ENCODE assay signal across 8 cellular contexts in the genomic region with DNA sequence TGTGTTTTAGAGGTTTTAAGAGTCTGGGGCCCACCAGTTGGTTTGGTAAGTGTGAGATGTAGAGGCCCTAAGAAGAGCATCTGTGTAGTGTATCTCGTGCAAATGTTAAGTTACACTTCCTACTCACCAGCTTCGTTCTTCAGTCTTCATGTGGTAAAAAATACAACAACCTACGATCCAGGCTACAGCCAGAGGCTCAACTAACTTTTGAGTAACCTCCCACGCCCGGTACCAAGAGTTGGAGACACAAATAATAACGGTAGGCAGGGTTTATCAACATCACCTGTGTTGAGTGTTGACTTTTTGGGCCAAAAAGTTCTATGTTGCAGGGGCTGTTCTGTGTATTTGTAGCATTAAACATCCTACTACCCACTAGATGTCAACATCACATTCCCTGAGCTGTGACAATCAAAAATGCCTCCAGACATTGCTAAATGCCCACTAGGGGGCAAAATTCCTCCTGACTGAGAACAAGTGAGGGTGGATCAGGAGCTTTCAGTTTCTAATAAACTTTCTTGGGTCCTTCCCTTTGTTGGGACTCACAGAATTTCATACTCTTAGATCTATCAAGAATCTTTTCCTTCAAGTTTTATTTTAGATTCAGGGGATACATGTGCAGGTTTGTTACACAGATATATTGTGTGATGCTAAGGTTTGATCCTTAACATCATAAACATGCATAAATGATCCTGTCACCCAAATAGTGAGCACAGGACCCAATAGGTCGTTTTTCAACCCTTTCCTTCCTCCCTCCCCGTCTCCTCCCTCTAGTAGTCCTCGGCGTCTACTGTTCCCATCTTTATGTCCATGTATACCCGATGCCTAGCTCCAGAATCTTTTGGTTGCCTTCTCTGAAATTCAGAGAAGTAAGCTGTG.
DNase-seq lines count a peak whose midpoint lies in the region; ATAC-seq and TF ChIP-seq lines count a peak whose summit lies in the region.

No MANE protein-coding gene starts in this region.

- H3K36me3 ChIP-seq in mesenchymal stem cell (ENCODE audit: control insufficient read depth in 1 of 2, insufficient read depth in 2 of 2, low read depth in 1 of 2, low read length in 2 of 2) = no peaks in the 10 kb centered on the region

- peak overlapping the region in 1 of 2 experiments; percentile 60 for H3K4ac ChIP-seq in mesenchymal stem cell (ENCODE audit: low read depth in 1 of 2, low read length in 2 of 2)

- no peak overlapping the region for H3K23ac ChIP-seq in mesenchymal stem cell (ENCODE audit: low read length in 2 of 2)

- peak overlapping the region in 1 of 2 experiments; percentile 65 for H3K4me3 ChIP-seq in mesenchymal stem cell (ENCODE audit: insufficient read depth in 1 of 2, low read depth in 1 of 2, low read length in 2 of 2)

- H3K14ac ChIP-seq in mesenchymal stem cell (ENCODE audit: low read length in 2 of 2) = no peak overlapping the region

- peaks cover 2% of the 10 kb centered on the region for H3K79me1 ChIP-seq in mesenchymal stem cell (replicated peaks; ENCODE audit: low read length, poor library complexity, severe bottlenecking)

- DNase-seq in AG09319 (ENCODE audit: extremely low read depth, low read depth) (peak; percentile 36), NCI-H2081 treated with DMSO at 0.1 percent for 48 hours (lab: John Stamatoyannopoulos, UW) (peak; percentile 26), ecto neural progenitor cell (ENCODE audit: low spot score) (peak; percentile 62), mesenchymal stem cell (peak; percentile 85)
- peak; percentile 5 to 71 (median 38) for DNase-seq in stimulated activated naive CD4-positive, alpha-beta T cell (lab: John Stamatoyannopoulos, UW)

- peak overlapping the region in 1 of 2 experiments; percentile 94 for H2BK12ac ChIP-seq in mesenchymal stem cell (ENCODE audit: low read length in 2 of 2)

- H3K9ac ChIP-seq in mesenchymal stem cell (ENCODE audit: low read length) = peak overlapping the region; percentile 50

- no peak overlapping the region for H3K4me2 ChIP-seq in mesenchymal stem cell (ENCODE audit: low read length, poor library complexity, severe bottlenecking)

- H2AFZ ChIP-seq in mesenchymal stem cell (ENCODE audit: low read depth, low read length) = no peak overlapping the region

- ATAC-seq in GM18508 (IDR thresholded peaks at IDR 0.05; ENCODE audit: insufficient read depth, unreplicated experiment) (peak; percentile 88), HG02943 (IDR thresholded peaks at IDR 0.05; ENCODE audit: low read depth, unreplicated experiment) (peak; percentile 94)
- ATAC-seq in activated CD4-positive, CD25-positive, alpha-beta regulatory T cell treated with anti-CD3 and anti-CD28 coated beads, Interleukin-2, amount 50 U/mL, for 24 hours = peak; percentile 71

- no peaks in the 10 kb centered on the region for H3K27me3 ChIP-seq in mesenchymal stem cell (ENCODE audit: control insufficient read depth in 1 of 2, insufficient read depth in 1 of 2, low read length in 2 of 2)

- TF ChIP-seq CTCF in AG09319 (IDR thresholded peaks at IDR 0.05; ENCODE audit: low read depth, low read length) = peak; percentile 82

- no peak overlapping the region for H2AK5ac ChIP-seq in mesenchymal stem cell (ENCODE audit: low read length, severe bottlenecking)

- 73% methylated on average over 8 of the region's 11 CpGs for WGBS in mesenchymal stem cell

- peak overlapping the region; percentile 54 to 61 for H3K18ac ChIP-seq in mesenchymal stem cell (ENCODE audit: low read depth in 1 of 2, low read length in 2 of 2)

- H3K27ac ChIP-seq in mesenchymal stem cell (ENCODE audit: low read length, poor library complexity, severe bottlenecking) = no peak overlapping the region

- no peak overlapping the region for H2BK15ac ChIP-seq in mesenchymal stem cell (ENCODE audit: low read depth, poor library complexity, severe bottlenecking)

- H4K8ac ChIP-seq in mesenchymal stem cell (ENCODE audit: low read length) = peak overlapping the region; percentile 52

- H3K4me1 ChIP-seq in mesenchymal stem cell (ENCODE audit: control insufficient read depth, insufficient read depth, low read depth, low read length) = no peaks in the 10 kb centered on the region

- H4K91ac ChIP-seq in mesenchymal stem cell (ENCODE audit: low read length) = no peak overlapping the region

- H3K9me3 ChIP-seq in mesenchymal stem cell (ENCODE audit: control insufficient read depth, low read length) = no peaks in the 10 kb centered on the region

- H2BK5ac ChIP-seq in mesenchymal stem cell (ENCODE audit: low read depth, low read length, poor library complexity, severe bottlenecking) = no peak overlapping the region

- H2BK120ac ChIP-seq in mesenchymal stem cell (ENCODE audit: low read depth, low read length) = no peak overlapping the region

Comparison
In these comparisons a context has a peak if more than half of its experiments do, and no peak if none do; other contexts are left out.
1. DNase-seq: peak in every context shown above with its lines; median percentile 85 in mesenchymal stem cell; 62 in ecto neural progenitor cell; 38 in stimulated activated naive CD4-positive, alpha-beta T cell; 36 in AG09319; 26 in NCI-H2081 treated with DMSO at 0.1 percent for 48 hours.